ENCODE assay signal across 8 cellular contexts in the genomic region with DNA sequence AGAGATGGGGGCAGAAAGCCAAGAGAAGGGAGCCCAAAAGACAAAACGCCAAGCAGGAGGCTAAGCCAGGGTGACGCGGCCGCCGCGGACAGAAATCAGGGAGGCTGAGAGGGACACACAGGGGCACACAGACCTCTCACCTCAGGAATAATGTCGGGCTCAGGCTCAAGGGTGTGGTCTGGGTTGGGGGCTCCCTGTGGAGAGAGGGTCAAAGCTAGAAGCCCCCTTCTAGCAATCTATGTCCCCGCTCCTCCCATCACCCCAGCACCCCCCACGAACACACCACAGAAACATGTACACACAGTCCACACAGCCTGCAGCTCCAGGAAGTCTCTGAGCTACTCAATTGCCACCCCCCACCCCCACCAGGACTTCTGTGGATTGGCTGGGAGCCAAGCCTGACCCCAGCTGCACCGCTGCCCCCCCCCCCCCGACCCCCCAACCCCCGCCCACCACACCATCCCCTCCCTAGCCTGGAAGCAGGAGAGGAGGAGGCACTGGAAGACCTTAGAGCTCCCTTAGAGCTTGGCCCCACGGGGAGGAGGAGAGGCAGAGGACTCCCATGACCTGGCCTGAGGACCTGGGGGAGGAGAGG. TPM values are rescaled to one million over a fixed set of nuclear protein-coding genes. Genes with fewer than 3 reads are reported as not detected.
A peak's percentile ranks its signal among the peaks of the same experiment; 100 is the strongest.
DNase-seq lines count a peak whose midpoint lies in the region; ATAC-seq and TF ChIP-seq lines count a peak whose summit lies in the region.

No MANE protein-coding gene starts in this region.

- CTCF ChIA-PET in WTC11 (lab: Charles Lee) = no interaction called here

- no peaks in the 10 kb centered on the region for H3K36me3 Mint-ChIP-seq in WTC11

- no peaks in the 10 kb centered on the region for H3K9me3 Mint-ChIP-seq in WTC11

- peak overlapping the region; percentile 59 for H3K4me3 Mint-ChIP-seq in WTC11

- H3K36me3 ChIP-seq in skeletal muscle tissue (ENCODE audit: control insufficient read depth in 3 of 3, insufficient read depth in 3 of 3, low read length in 3 of 3) = no peaks in the 10 kb centered on the region

- H3K27ac ChIP-seq in skeletal muscle tissue (ENCODE audit: low read depth, low read length) = peak overlapping the region; percentile 99

- peak overlapping the region; percentile 98 for H3K27ac Mint-ChIP-seq in WTC11

- H3K27me3 Mint-ChIP-seq in WTC11 (ENCODE audit: low read depth) = no peaks in the 10 kb centered on the region

- peak overlapping the region; percentile 65 to 89 (median 73) for H3K4me3 ChIP-seq in skeletal muscle tissue (ENCODE audit: low read length in 3 of 3)

- peak overlapping the region; percentile 74 to 98 (median 97) for H3K9ac ChIP-seq in skeletal muscle tissue (ENCODE audit: low read depth in 1 of 3, low read length in 3 of 3)

- no peak for ATAC-seq in WTC11

- peaks cover 97 to 99% (median 98%) of the 10 kb centered on the region in 3 donors for H3K4me1 ChIP-seq in skeletal muscle tissue (ENCODE audit: control insufficient read depth in 3 of 3, insufficient read depth in 3 of 3, low read length in 3 of 3)

- H3K4me1 Mint-ChIP-seq in WTC11 = peaks cover 91% of the 10 kb centered on the region

- DNase-seq in NCI-H1105 treated with DMSO at 0.1 percent for 48 hours (lab: John Stamatoyannopoulos, UW) = peak; percentile 55
- DNase-seq in NCI-H1105 (lab: John Stamatoyannopoulos, UW) = no peak
- no peak for DNase-seq in WTC11 (ENCODE audit: low spot score)
- peak; percentile 83 for DNase-seq in glomerular visceral epithelial cell (ENCODE audit: extremely low spot score)
- DNase-seq in CD1c-positive myeloid dendritic cell (ENCODE audit: extremely low spot score) = no peak
- no peak for DNase-seq in NCI-H345 treated with DMSO at 0.1 percent for 48 hours (lab: John Stamatoyannopoulos, UW; ENCODE audit: unreplicated experiment)
- DNase-seq in NCI-H748 treated with DMSO at 0.1 percent for 48 hours (lab: John Stamatoyannopoulos, UW) = no peak

- POLR2A ChIA-PET in WTC11 (lab: Charles Lee) = no interaction called here

- no peaks in the 10 kb centered on the region for H3K27me3 ChIP-seq in skeletal muscle tissue (ENCODE audit: control insufficient read depth in 3 of 3, insufficient read depth in 3 of 3, low read length in 3 of 3)

- no peak for TF ChIP-seq CTCF in WTC11 (IDR thresholded peaks at IDR 0.05)

- no peaks in the 10 kb centered on the region for H3K9me3 ChIP-seq in skeletal muscle tissue (ENCODE audit: control insufficient read depth in 3 of 3, low read length in 3 of 3)

TF ChIP-seq in WTC11, 78 proteins besides CTCF, POLR2A, EP300 and RAD21 (continues in another document):
- TF ChIP-seq KAT7 (CRISPR knock-in tag; IDR thresholded peaks at IDR 0.05; ENCODE audit: borderline replicate concordance) = no peak
- TF ChIP-seq, protein P1, sequence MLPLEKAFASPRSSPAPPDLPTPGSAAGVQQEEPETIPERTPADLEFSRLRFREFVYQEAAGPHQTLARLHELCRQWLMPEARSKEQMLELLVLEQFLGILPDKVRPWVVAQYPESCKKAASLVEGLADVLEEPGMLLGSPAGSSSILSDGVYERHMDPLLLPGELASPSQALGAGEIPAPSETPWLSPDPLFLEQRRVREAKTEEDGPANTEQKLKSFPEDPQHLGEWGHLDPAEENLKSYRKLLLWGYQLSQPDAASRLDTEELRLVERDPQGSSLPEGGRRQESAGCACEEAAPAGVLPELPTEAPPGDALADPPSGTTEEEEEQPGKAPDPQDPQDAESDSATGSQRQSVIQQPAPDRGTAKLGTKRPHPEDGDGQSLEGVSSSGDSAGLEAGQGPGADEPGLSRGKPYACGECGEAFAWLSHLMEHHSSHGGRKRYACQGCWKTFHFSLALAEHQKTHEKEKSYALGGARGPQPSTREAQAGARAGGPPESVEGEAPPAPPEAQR (CRISPR knock-in tag; IDR thresholded peaks at IDR 0.05) = no peak
- TF ChIP-seq NR3C1 (CRISPR knock-in tag; conservative IDR thresholded peaks at IDR 0.05; ENCODE audit: low read depth) = no peak
- TF ChIP-seq TP53 (CRISPR knock-in tag; IDR thresholded peaks at IDR 0.05) = no peak
- no peak for TF ChIP-seq ZNF396 (CRISPR knock-in tag; IDR thresholded peaks at IDR 0.05; ENCODE audit: borderline replicate concordance)
- TF ChIP-seq, protein P2, sequence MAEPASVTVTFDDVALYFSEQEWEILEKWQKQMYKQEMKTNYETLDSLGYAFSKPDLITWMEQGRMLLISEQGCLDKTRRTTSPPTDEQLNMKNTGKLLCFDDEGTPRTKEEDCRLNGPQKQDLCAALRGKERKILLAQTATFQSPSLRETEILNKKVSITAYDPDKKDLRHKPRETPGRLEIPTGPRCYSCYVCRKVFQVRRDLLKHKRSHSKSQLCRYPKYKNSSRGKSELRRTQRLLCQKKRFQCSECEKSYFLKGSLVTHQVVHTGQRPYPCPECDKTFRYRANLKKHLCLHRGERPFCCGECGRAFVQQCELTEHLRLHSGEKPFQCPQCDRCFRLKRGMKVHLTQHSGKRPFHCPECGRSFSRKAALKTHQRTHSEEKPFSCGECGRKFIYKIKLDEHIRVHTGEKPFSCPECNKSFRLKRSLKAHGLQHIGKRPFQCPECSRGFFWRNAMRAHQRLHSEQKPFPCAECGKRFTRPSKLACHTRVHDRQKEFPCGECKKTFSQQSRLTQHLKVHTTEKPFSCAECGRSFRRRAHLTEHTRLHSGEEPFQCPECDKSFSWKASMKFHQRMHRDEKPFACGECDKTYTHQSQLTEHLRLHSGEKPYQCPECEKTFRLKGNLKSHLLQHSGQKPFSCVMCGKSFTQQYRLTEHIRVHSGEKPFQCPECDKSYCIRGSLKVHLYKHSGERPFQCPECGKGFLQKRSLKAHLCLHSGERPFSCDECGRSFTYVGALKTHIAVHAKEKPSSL (CRISPR knock-in tag; conservative IDR thresholded peaks at IDR 0.05) = no peak
- TF ChIP-seq GABPB1 (CRISPR knock-in tag; IDR thresholded peaks at IDR 0.05) = no peak
- TF ChIP-seq, protein P3, sequence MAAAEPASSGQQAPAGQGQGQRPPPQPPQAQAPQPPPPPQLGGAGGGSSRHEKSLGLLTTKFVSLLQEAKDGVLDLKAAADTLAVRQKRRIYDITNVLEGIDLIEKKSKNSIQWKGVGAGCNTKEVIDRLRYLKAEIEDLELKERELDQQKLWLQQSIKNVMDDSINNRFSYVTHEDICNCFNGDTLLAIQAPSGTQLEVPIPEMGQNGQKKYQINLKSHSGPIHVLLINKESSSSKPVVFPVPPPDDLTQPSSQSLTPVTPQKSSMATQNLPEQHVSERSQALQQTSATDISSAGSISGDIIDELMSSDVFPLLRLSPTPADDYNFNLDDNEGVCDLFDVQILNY (CRISPR knock-in tag; IDR thresholded peaks at IDR 0.05) = no peak
- no peak for TF ChIP-seq NR1H2 (CRISPR knock-in tag; IDR thresholded peaks at IDR 0.05)
- TF ChIP-seq, protein P4, sequence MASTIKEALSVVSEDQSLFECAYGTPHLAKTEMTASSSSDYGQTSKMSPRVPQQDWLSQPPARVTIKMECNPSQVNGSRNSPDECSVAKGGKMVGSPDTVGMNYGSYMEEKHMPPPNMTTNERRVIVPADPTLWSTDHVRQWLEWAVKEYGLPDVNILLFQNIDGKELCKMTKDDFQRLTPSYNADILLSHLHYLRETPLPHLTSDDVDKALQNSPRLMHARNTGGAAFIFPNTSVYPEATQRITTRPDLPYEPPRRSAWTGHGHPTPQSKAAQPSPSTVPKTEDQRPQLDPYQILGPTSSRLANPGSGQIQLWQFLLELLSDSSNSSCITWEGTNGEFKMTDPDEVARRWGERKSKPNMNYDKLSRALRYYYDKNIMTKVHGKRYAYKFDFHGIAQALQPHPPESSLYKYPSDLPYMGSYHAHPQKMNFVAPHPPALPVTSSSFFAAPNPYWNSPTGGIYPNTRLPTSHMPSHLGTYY (CRISPR knock-in tag; IDR thresholded peaks at IDR 0.05) = no peak
- TF ChIP-seq, protein P5, sequence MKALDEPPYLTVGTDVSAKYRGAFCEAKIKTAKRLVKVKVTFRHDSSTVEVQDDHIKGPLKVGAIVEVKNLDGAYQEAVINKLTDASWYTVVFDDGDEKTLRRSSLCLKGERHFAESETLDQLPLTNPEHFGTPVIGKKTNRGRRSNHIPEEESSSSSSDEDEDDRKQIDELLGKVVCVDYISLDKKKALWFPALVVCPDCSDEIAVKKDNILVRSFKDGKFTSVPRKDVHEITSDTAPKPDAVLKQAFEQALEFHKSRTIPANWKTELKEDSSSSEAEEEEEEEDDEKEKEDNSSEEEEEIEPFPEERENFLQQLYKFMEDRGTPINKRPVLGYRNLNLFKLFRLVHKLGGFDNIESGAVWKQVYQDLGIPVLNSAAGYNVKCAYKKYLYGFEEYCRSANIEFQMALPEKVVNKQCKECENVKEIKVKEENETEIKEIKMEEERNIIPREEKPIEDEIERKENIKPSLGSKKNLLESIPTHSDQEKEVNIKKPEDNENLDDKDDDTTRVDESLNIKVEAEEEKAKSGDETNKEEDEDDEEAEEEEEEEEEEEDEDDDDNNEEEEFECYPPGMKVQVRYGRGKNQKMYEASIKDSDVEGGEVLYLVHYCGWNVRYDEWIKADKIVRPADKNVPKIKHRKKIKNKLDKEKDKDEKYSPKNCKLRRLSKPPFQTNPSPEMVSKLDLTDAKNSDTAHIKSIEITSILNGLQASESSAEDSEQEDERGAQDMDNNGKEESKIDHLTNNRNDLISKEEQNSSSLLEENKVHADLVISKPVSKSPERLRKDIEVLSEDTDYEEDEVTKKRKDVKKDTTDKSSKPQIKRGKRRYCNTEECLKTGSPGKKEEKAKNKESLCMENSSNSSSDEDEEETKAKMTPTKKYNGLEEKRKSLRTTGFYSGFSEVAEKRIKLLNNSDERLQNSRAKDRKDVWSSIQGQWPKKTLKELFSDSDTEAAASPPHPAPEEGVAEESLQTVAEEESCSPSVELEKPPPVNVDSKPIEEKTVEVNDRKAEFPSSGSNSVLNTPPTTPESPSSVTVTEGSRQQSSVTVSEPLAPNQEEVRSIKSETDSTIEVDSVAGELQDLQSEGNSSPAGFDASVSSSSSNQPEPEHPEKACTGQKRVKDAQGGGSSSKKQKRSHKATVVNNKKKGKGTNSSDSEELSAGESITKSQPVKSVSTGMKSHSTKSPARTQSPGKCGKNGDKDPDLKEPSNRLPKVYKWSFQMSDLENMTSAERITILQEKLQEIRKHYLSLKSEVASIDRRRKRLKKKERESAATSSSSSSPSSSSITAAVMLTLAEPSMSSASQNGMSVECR (CRISPR knock-in tag; IDR thresholded peaks at IDR 0.05; ENCODE audit: borderline replicate concordance) = no peak

RNA-seq across cellular contexts. Expression of a gene that starts 6.9 kb away (rescaled TPM):
- total RNA-seq in WTC11 (2021) (62.1 to 65.3 TPM (median 64.7 TPM) in 3 replicates), skeletal muscle tissue (24.0 TPM)

RNA-seq across cellular contexts. Expression of a gene that starts 35.1 kb away (rescaled TPM):
- total RNA-seq in WTC11 (2021) = 0.07 TPM in 1 of 3 replicates, not detected in the others
- total RNA-seq in skeletal muscle tissue = not detected

RNA-seq across cellular contexts. Expression of a gene that starts 37.3 kb away (rescaled TPM):
- total RNA-seq in WTC11 (2021) (not detected in 3 replicates), skeletal muscle tissue (not detected)

RNA-seq across cellular contexts. Expression of a gene that starts 52.8 kb away (rescaled TPM):
- not detected in 3 replicates for total RNA-seq in WTC11 (2021)
- total RNA-seq in skeletal muscle tissue = not detected

Comparison
In these comparisons a context has a peak if more than half of its experiments do, and no peak if none do; other contexts are left out.
1. DNase-seq: peak in NCI-H1105 treated with DMSO at 0.1 percent for 48 hours (single experiment) and glomerular visceral epithelial cell (single experiment); none in NCI-H1105 (single experiment), WTC11 (single experiment), CD1c-positive myeloid dendritic cell (single experiment), NCI-H345 treated with DMSO at 0.1 percent for 48 hours (single experiment) and NCI-H748 treated with DMSO at 0.1 percent for 48 hours (single experiment).